1 cellular context compared by ENCODE assay signal in the genomic region with DNA sequence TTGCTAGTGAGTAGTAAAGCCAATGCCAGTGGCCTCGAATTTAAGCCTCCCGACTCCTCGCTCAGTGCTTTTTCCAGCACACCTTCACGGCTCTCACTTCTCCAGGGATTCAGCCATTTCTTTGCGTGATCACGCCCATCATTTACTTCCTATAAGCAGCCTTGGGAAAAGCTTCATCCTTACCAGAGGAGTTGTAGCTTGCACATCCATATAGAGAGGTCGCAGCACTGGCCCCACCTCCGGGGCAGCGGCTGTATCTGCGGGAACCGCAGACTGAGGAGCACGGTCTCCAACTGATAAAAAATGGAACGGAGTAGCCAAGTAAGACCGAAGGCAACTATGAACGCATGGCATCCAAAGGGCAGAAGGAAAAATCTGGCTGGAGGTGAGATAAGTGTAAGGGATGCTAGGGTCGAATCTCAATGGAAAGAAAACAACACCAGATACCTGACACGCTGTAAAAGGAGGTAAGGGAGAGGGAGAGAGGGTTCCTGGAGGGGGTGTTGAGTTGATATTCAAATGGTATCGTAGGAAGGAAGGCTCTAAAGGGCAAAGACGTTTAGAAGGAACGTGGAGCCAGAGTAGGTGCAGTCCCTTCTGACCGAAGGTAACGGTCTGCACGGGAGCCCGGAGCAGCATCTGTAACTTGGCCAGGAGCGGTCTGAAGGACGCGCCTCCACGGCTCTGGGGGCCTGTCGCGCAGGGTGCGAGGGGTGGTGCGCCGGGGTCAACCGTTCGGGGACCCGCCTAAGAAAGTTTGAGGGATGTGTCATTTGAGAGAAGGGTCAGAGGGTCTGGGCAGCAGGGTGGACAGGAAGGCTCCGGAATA.
TF ChIP-seq lines count a peak whose summit lies in the region.

No MANE protein-coding gene starts in this region.

TF ChIP-seq in HepG2, 621 proteins besides CTCF, POLR2A, EP300 and RAD21 (continued from another document and continues in another):
- TF ChIP-seq ATF5 (CRISPR knock-in tag; IDR thresholded peaks at IDR 0.05; ENCODE audit: low read depth) (peak; percentile 20; the same call in 1 of the 2 replicates), ZFP82 (CRISPR knock-in tag; IDR thresholded peaks at IDR 0.05; ENCODE audit: borderline replicate concordance) (no peak; the same call in 1 of the 2 replicates), TEF (CRISPR knock-in tag; IDR thresholded peaks at IDR 0.05) (no peak), BRCA1 (CRISPR knock-in tag; IDR thresholded peaks at IDR 0.05) (no peak), ZNF318 (CRISPR knock-in tag; IDR thresholded peaks at IDR 0.05) (peak; percentile 95; the same call in 1 of the 2 replicates), NBN (conservative IDR thresholded peaks at IDR 0.05) (no peak), SALL1 (CRISPR knock-in tag; IDR thresholded peaks at IDR 0.05) (peak; percentile 50), TFDP1 (CRISPR knock-in tag; IDR thresholded peaks at IDR 0.05; ENCODE audit: borderline replicate concordance) (peak; percentile 39; the same call in 1 of the 2 replicates), ZNF12 (CRISPR knock-in tag; IDR thresholded peaks at IDR 0.05) (no peak), ZNF282 (IDR thresholded peaks at IDR 0.05; ENCODE audit: partially characterized antibody) (no peak), SNAI1 (CRISPR knock-in tag; IDR thresholded peaks at IDR 0.05; ENCODE audit: borderline replicate concordance) (no peak), MATR3 (CRISPR knock-in tag; IDR thresholded peaks at IDR 0.05) (no peak; the same call in 1 of the 2 replicates), SUZ12 (IDR thresholded peaks at IDR 0.05; ENCODE audit: low read depth, low read length) (no peak), ZNF564 (CRISPR knock-in tag; IDR thresholded peaks at IDR 0.05) (no peak), ZNF609 (CRISPR knock-in tag; IDR thresholded peaks at IDR 0.05; ENCODE audit: borderline replicate concordance) (no peak; the same call in 1 of the 2 replicates), HIVEP1 (CRISPR knock-in tag; IDR thresholded peaks at IDR 0.05) (no peak), HCFC1 (IDR thresholded peaks at IDR 0.05; ENCODE audit: low read depth, low read length) (no peak), ZNF256 (CRISPR knock-in tag; conservative IDR thresholded peaks at IDR 0.05) (no peak), CC2D1A (CRISPR knock-in tag; IDR thresholded peaks at IDR 0.05) (no peak; the same call in 1 of the 2 replicates), SSRP1 (CRISPR knock-in tag; IDR thresholded peaks at IDR 0.05) (no peak; the same call in 1 of the 2 replicates), HOXA9 (CRISPR knock-in tag; IDR thresholded peaks at IDR 0.05; ENCODE audit: borderline replicate concordance) (no peak; the same call in 1 of the 2 replicates), ZMYM4 (CRISPR knock-in tag; IDR thresholded peaks at IDR 0.05) (no peak), ZNF180 (CRISPR knock-in tag; IDR thresholded peaks at IDR 0.05; ENCODE audit: borderline replicate concordance, low read depth) (no peak; the same call in 1 of the 2 replicates), ZFY (CRISPR knock-in tag; IDR thresholded peaks at IDR 0.05) (no peak)
- TF ChIP-seq, protein P1, sequence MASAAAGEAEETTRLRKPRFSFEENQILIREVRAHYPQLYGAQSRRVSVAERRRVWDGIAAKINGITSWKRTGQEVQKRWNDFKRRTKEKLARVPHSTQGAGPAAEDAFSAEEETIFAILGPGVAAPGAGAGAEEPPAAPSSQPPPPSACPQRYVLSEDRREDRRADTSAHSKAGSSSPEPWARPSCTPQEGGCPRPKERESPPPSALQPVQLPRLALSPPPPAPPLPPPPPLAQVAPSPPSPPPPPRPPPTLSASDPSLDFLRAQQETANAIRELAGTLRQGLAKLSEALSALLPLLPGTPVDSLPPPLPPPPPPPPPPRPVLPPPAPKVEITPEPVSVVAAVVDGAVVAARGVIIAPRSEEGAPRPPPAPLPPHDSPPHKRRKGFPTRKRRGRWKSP (CRISPR knock-in tag; IDR thresholded peaks at IDR 0.05), result no peak
- TF ChIP-seq, protein P2, sequence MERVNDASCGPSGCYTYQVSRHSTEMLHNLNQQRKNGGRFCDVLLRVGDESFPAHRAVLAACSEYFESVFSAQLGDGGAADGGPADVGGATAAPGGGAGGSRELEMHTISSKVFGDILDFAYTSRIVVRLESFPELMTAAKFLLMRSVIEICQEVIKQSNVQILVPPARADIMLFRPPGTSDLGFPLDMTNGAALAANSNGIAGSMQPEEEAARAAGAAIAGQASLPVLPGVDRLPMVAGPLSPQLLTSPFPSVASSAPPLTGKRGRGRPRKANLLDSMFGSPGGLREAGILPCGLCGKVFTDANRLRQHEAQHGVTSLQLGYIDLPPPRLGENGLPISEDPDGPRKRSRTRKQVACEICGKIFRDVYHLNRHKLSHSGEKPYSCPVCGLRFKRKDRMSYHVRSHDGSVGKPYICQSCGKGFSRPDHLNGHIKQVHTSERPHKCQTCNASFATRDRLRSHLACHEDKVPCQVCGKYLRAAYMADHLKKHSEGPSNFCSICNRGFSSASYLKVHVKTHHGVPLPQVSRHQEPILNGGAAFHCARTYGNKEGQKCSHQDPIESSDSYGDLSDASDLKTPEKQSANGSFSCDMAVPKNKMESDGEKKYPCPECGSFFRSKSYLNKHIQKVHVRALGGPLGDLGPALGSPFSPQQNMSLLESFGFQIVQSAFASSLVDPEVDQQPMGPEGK (CRISPR knock-in tag; IDR thresholded peaks at IDR 0.05), result no peak
- TF ChIP-seq, protein P3, sequence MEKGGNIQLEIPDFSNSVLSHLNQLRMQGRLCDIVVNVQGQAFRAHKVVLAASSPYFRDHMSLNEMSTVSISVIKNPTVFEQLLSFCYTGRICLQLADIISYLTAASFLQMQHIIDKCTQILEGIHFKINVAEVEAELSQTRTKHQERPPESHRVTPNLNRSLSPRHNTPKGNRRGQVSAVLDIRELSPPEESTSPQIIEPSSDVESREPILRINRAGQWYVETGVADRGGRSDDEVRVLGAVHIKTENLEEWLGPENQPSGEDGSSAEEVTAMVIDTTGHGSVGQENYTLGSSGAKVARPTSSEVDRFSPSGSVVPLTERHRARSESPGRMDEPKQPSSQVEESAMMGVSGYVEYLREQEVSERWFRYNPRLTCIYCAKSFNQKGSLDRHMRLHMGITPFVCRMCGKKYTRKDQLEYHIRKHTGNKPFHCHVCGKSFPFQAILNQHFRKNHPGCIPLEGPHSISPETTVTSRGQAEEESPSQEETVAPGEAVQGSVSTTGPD (CRISPR knock-in tag; IDR thresholded peaks at IDR 0.05), result no peak
- TF ChIP-seq, protein P4, sequence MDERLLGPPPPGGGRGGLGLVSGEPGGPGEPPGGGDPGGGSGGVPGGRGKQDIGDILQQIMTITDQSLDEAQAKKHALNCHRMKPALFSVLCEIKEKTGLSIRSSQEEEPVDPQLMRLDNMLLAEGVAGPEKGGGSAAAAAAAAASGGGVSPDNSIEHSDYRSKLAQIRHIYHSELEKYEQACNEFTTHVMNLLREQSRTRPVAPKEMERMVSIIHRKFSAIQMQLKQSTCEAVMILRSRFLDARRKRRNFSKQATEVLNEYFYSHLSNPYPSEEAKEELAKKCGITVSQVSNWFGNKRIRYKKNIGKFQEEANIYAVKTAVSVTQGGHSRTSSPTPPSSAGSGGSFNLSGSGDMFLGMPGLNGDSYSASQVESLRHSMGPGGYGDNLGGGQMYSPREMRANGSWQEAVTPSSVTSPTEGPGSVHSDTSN (CRISPR knock-in tag; IDR thresholded peaks at IDR 0.05), result no peak; the same call in 1 of the 2 replicates
